ENCODE assay signal across 8 cellular contexts in the genomic region with DNA sequence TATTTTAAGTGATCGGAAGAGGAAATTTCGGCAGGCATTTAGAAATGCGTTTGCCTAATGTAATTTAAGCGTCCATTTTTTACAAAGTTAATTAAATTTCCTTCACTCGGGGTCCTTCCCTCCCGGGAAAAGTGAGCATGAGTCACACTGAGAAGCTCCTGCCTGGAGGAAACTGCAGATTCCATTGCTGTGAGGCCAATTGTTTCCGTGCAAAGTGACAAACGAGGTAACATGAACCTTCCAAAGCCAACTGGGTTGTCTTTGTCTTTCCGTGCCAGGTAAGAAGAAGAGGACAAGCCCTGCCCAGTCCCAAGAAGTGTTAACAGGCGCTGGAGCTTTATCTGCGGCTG.
DNase-seq lines count a peak whose midpoint lies in the region; ATAC-seq, FAIRE-seq and TF ChIP-seq lines count a peak whose summit lies in the region.

No MANE protein-coding gene starts in this region.

- CTCF ChIA-PET in K562 (lab: Yijun Ruan, JAX; ENCODE audit: low intra/inter-chr PET ratio) = no interaction called here

- H3K4me2 ChIP-seq in K562 (ENCODE audit: insufficient read depth, low read length) = no peak overlapping the region

- TF ChIP-seq EP300 in K562 (IDR thresholded peaks at IDR 0.05; ENCODE audit: low read length) (no peak), stomach (IDR thresholded peaks at IDR 0.05) (no peak)

- no peaks in the 10 kb centered on the region for H3K79me2 ChIP-seq in K562 (ENCODE audit: control insufficient read depth, insufficient read depth, low read length)

- in situ Hi-C loops in HAP-1 (cut with MboI; ENCODE audit: low sequenced_read_pairs) = no loop called here
- in situ Hi-C loops in K562 (cut with MboI) = no loop called here

- H3K9me1 ChIP-seq in K562 (ENCODE audit: control insufficient read depth, insufficient read depth, low read length) = no peaks in the 10 kb centered on the region

- H4K20me1 ChIP-seq in K562 (replicated peaks; ENCODE audit: control insufficient read depth, insufficient read depth, low read length) = no peaks in the 10 kb centered on the region

- FAIRE-seq in K562 (lab: Jason Lieb, UNC) = no peak

- peak overlapping the region; percentile 42; the same call in 1 of the 2 replicates for H2AFZ ChIP-seq in K562 (ENCODE audit: low read depth, low read length)

- H3K9me3 ChIP-seq in HAP-1 (no peaks in the 10 kb centered on the region), K562 (replicated peaks; ENCODE audit: control insufficient read depth, insufficient read depth, low read depth, low read length) (no peaks in the 10 kb centered on the region), stomach (no peaks in the 10 kb centered on the region)

- POLR2A ChIA-PET in K562 (lab: Yijun Ruan, JAX) = interaction anchor here (0.7 to 1.0 kb wide), 2 partner anchors 61 to 629 kb away, joined by 3 read pairs; a partner anchor contains a TSS

- TF ChIP-seq POLR2A in K562 (conservative IDR thresholded peaks at IDR 0.05) = no peak
- no peak for TF ChIP-seq POLR2A in stomach (IDR thresholded peaks at IDR 0.05)

- H3K27me3 ChIP-seq in HAP-1 (ENCODE audit: low read depth) (peaks cover 31% of the 10 kb centered on the region), K562 (ENCODE audit: control insufficient read depth in 2 of 2, insufficient read depth in 2 of 2, low read length in 2 of 2) (peaks cover 25 to 28% of the 10 kb centered on the region in 2 experiments), stomach (peaks cover 0 to 42% (median 35%) of the 10 kb centered on the region in 3 donors)

- H3K27ac ChIP-seq in K562 (ENCODE audit: extremely low read depth, low read depth, low read length) (no peak overlapping the region), stomach (peak overlapping the region in 3 of 5 donors; percentile 23 to 45 (median 36))

- no peak for ATAC-seq in K562
- no peak for ATAC-seq in GM19395 (IDR thresholded peaks at IDR 0.05; ENCODE audit: unreplicated experiment)
- ATAC-seq in HG03025 (IDR thresholded peaks at IDR 0.05; ENCODE audit: low FRiP score, unreplicated experiment) = no peak

- peak overlapping the region in 1 of 2 experiments; percentile 81; a peak in 1 of 4 replicates for H3K9ac ChIP-seq in K562 (ENCODE audit: insufficient read depth in 1 of 2, low read depth in 2 of 2, low read length in 2 of 2)

- H3K4me3 ChIP-seq in HAP-1 (peak overlapping the region; percentile 25), K562 (no peak overlapping the region), stomach (peak overlapping the region; percentile 39 to 50 (median 47))

- intact Hi-C loops in K562 (cut with micrococcal nuclease) (no loop called here), stomach (cut with DNase I; ENCODE audit: low total_unique reads) (no loop called here)

- DNase-seq in HAP-1 (ENCODE audit: low spot score in 2 of 2) (no peak), K562 (ENCODE audit: extremely low read depth in 1 of 4, low spot score in 3 of 4) (no peak), iris pigment epithelial cell (ENCODE audit: low read depth) (peak; percentile 44), stomach (no peak), medulla oblongata (ENCODE audit: extremely low spot score) (no peak)
- no peak for DNase-seq in activated CD4-positive, alpha-beta T cell treated with anti-CD3 and anti-CD28 coated beads for 48 hours

- H3K4me1 ChIP-seq in HAP-1 (0 out of 2 replicates have a peak, but pooled peaks cover 5% of the 10 kb centered on the region), K562 (replicated peaks in 1 of 2; ENCODE audit: control insufficient read depth in 2 of 2, insufficient read depth in 2 of 2, low read length in 2 of 2) (peaks cover 0 to 9% of the 10 kb centered on the region in 2 experiments; a peak in 2 of 5 replicates), stomach (peaks cover 7 to 26% (median 11%) of the 10 kb centered on the region in 4 donors)

- H3K36me3 ChIP-seq in HAP-1 (replicated peaks) (no peaks in the 10 kb centered on the region), K562 (ENCODE audit: control insufficient read depth, insufficient read depth, low read length) (no peaks in the 10 kb centered on the region), stomach (no peaks in the 10 kb centered on the region)

- WGBS in K562 (ENCODE audit: insufficient coverage, low coverage, missing lambda C conversion rate) = 5% methylated on average over 9 of the region's 11 CpGs
- 10 to 14% (median 12%) methylated on average over 11 of the region's 11 CpGs for WGBS in stomach, 5 donors

- no peak for TF ChIP-seq RAD21 in K562 (CRISPR knock-in tag; conservative IDR thresholded peaks at IDR 0.05 in 1 of 2, IDR thresholded peaks at IDR 0.05 in 1 of 2)

- BruUV-seq in K562 (replicated peaks; lab: Mats Ljungman, UMichigan) = no TSS peak

- TF ChIP-seq CTCF in K562 (IDR thresholded peaks at IDR 0.05 in 2 of 3, conservative IDR thresholded peaks at IDR 0.05 in 1 of 3; ENCODE audit: insufficient read depth in 2 of 3, low read depth in 1 of 3, low read length in 3 of 3) (no peak), stomach (IDR thresholded peaks at IDR 0.05) (no peak)

TF ChIP-seq in K562, 482 proteins besides CTCF, POLR2A, EP300 and RAD21:
- TF ChIP-seq RBM22 (IDR thresholded peaks at IDR 0.05; ENCODE audit: low read depth, low read length, poor library complexity, severe bottlenecking) (no peak), RBM14 (IDR thresholded peaks at IDR 0.05; ENCODE audit: borderline replicate concordance, insufficient read depth, low read depth, low read length) (no peak), RB1 (IDR thresholded peaks at IDR 0.05; ENCODE audit: low read depth) (no peak), XRCC5 (IDR thresholded peaks at IDR 0.05; ENCODE audit: low read depth, low read length) (no peak), TRIM28 (IDR thresholded peaks at IDR 0.05) (no peak), SMC3 (conservative IDR thresholded peaks at IDR 0.05; ENCODE audit: insufficient read depth, low read depth, low read length) (no peak), ELF4 (CRISPR knock-in tag; IDR thresholded peaks at IDR 0.05) (no peak), NR3C1 (CRISPR knock-in tag; IDR thresholded peaks at IDR 0.05) (no peak), SREBF2 (CRISPR knock-in tag; IDR thresholded peaks at IDR 0.05) (no peak), DACH1 (IDR thresholded peaks at IDR 0.05; ENCODE audit: partially characterized antibody) (no peak), EP400 (IDR thresholded peaks at IDR 0.05) (no peak), YBX1 (IDR thresholded peaks at IDR 0.05) (no peak)
- TF ChIP-seq, protein P1, sequence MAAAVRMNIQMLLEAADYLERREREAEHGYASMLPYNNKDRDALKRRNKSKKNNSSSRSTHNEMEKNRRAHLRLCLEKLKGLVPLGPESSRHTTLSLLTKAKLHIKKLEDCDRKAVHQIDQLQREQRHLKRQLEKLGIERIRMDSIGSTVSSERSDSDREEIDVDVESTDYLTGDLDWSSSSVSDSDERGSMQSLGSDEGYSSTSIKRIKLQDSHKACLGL (CRISPR knock-in tag; IDR thresholded peaks at IDR 0.05; ENCODE audit: borderline replicate concordance, poor library complexity, severe bottlenecking) = no peak
TF ChIP-seq in K562: peak in this region for 0.
